ENCODE assay signal across 1 cellular context in the genomic region with DNA sequence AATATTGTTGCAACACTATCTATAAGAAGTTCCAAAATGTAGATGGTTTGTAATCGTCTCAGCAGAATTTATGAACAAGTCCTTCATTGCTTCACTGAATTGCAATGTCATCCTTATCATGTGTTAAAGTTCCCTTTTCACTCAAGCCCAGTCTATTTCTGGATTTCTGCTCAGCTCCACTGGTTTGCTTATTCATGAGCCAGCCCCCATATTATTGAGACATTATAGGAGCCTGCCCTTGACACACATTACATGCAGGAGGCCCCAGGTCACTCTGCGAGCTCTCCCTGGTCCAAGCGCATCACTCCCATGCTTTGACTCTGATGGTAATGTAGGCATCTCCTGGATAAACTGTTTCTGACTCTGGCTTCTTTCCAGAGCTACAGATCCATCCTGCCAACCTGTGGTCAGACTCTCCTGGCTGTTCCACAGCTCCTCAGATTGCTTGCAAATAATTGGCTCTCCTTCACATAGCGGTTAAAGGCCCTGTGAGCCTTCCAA.
TF ChIP-seq lines count a peak whose summit lies in the region.

No MANE protein-coding gene starts in this region.

TF ChIP-seq in GM12878, 131 proteins besides CTCF, POLR2A, EP300 and RAD21:
- no peak for TF ChIP-seq RCOR1 (conservative IDR thresholded peaks at IDR 0.05; ENCODE audit: low read depth, low read length)
- TF ChIP-seq, protein P1, sequence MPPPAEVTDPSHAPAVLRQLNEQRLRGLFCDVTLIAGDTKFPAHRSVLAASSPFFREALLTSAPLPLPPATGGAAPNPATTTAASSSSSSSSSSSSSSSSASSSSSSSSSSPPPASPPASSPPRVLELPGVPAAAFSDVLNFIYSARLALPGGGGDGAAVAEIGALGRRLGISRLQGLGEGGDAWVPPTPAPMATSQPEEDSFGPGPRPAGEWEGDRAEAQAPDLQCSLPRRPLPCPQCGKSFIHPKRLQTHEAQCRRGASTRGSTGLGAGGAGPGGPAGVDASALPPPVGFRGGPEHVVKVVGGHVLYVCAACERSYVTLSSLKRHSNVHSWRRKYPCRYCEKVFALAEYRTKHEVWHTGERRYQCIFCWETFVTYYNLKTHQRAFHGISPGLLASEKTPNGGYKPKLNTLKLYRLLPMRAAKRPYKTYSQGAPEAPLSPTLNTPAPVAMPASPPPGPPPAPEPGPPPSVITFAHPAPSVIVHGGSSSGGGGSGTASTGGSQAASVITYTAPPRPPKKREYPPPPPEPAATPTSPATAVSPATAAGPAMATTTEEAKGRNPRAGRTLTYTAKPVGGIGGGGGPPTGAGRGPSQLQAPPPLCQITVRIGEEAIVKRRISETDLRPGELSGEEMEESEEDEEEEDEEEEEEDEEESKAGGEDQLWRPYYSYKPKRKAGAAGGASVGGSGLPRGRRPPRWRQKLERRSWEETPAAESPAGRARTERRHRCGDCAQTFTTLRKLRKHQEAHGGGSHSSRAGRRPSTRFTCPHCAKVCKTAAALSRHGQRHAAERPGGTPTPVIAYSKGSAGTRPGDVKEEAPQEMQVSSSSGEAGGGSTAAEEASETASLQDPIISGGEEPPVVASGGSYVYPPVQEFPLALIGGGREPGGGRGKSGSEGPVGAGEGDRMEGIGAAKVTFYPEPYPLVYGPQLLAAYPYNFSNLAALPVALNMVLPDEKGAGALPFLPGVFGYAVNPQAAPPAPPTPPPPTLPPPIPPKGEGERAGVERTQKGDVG (CRISPR knock-in tag; IDR thresholded peaks at IDR 0.05) = no peak
- TF ChIP-seq SMC3 (IDR thresholded peaks at IDR 0.05; ENCODE audit: borderline replicate concordance, low read length) = no peak
- peak; percentile 75; the same call in 1 of the 2 replicates for TF ChIP-seq MEF2A (IDR thresholded peaks at IDR 0.05; ENCODE audit: insufficient read depth, low read depth, low read length)
- no peak for TF ChIP-seq MYC (IDR thresholded peaks at IDR 0.05; ENCODE audit: insufficient read depth, insufficient read length, insufficient replicate concordance, low read length, severe bottlenecking)
- peak; percentile 12 for TF ChIP-seq MEF2B (IDR thresholded peaks at IDR 0.05; ENCODE audit: partially characterized antibody, poor library complexity, severe bottlenecking)
- 0 out of 3 replicates have a peak, but pooled peaks have one; percentile 13 for TF ChIP-seq POU2F2 (IDR thresholded peaks at IDR 0.05; ENCODE audit: borderline replicate concordance, low read depth, low read length)
- no peak for TF ChIP-seq KDM1A (IDR thresholded peaks at IDR 0.05; ENCODE audit: borderline replicate concordance)
- TF ChIP-seq CREB1 (IDR thresholded peaks at IDR 0.05; ENCODE audit: low read depth) = no peak
- peak; percentile 85 for TF ChIP-seq ZNF24 (IDR thresholded peaks at IDR 0.05)
